In genomic region chr1:74506311-74506710, GRCh38 we compare ENCODE assay signal across 30 cellular contexts. TPM values are rescaled to one million over a fixed set of nuclear protein-coding genes. Genes with fewer than 3 reads are reported as not detected.
DNase-seq lines count a peak whose midpoint lies in the region; ATAC-seq and TF ChIP-seq lines count a peak whose summit lies in the region.
"Had no signal": no experiment of that assay in that cellular context is flagged by ENCODE, and none has a peak within 500 bp of the region (broad histone marks: within the 10 kb centered on the region; RNA-seq: fewer than 3 reads in every experiment).

No MANE protein-coding gene starts in this region.

- no peak for ATAC-seq in omental fat pad (ENCODE audit: low FRiP score)
- ATAC-seq: A549, gastrocnemius medialis, HCT116, left colon had no signal

- no peak overlapping the region for H3K4ac ChIP-seq in mesendoderm (ENCODE audit: low read depth, low read length)

- H2AK5ac ChIP-seq in mesendoderm (ENCODE audit: low read length): no peak overlapping the region

- no peak overlapping the region for H3K23ac ChIP-seq in mesendoderm (ENCODE audit: low read length)

- TF ChIP-seq CTCF in A673 (conservative IDR thresholded peaks at IDR 0.05; ENCODE audit: low read depth, low read length) (no peak), omental fat pad (IDR thresholded peaks at IDR 0.05) (no peak)

- H3K4me1 ChIP-seq in A673 (ENCODE audit: insufficient read depth, low read length, poor library complexity, severe bottlenecking): no peaks in the 10 kb centered on the region
- peaks cover 17% of the 10 kb centered on the region for H3K4me1 ChIP-seq in HUES6 (ENCODE audit: control insufficient read depth, insufficient read depth, low read length)
- no peaks in the 10 kb centered on the region for H3K4me1 ChIP-seq in mesendoderm (ENCODE audit: control insufficient read depth, low read depth, low read length)
- H3K4me1 ChIP-seq: A549, SJCRH30 had no signal

- in situ Hi-C loops in G401 (cut with HindIII; ENCODE audit: low sequenced_read_pairs): no loop called here

- H4K5ac ChIP-seq in mesendoderm (ENCODE audit: low read length): no peak overlapping the region

- no TSS peak for BruUV-seq in A673 (replicated peaks; lab: Mats Ljungman, UMichigan)

- no peaks in the 10 kb centered on the region for H3K79me1 ChIP-seq in mesendoderm (ENCODE audit: low read length)

- no CpG with 5 or more reads among the region's 4 CpGs for WGBS in mesendoderm (ENCODE audit: extremely low coverage, insufficient coverage, low lambda C conversion rate)

- H2BK120ac ChIP-seq in mesendoderm (ENCODE audit: low read depth, low read length): no peak overlapping the region

- no peak overlapping the region for H3K56ac ChIP-seq in mesendoderm (ENCODE audit: low read length)

- no peaks in the 10 kb centered on the region for H3K36me3 ChIP-seq in A673 (ENCODE audit: insufficient read depth, low read length, poor library complexity, severe bottlenecking)
- H3K36me3 ChIP-seq in HUES6 (ENCODE audit: control insufficient read depth, insufficient read depth, low read length): no peaks in the 10 kb centered on the region
- H3K36me3 ChIP-seq in mesendoderm (ENCODE audit: control insufficient read depth, insufficient read depth, low read length): no peaks in the 10 kb centered on the region
- H3K36me3 ChIP-seq: gastrocnemius medialis, SJCRH30 had no signal

- DNase-seq in A673 (ENCODE audit: low spot score): peak; percentile 45
- peak; percentile 75 for DNase-seq in mesendoderm
- no peak for DNase-seq in G401 (ENCODE audit: low spot score)
- no peak for DNase-seq in NCI-H345 treated with DMSO at 0.1 percent for 48 hours (lab: John Stamatoyannopoulos, UW; ENCODE audit: unreplicated experiment)
- DNase-seq in omental fat pad (ENCODE audit: low spot score): no peak
- DNase-seq in pons (ENCODE audit: low spot score): no peak
- DNase-seq: activated CD4-positive, alpha-beta memory T cell treated with anti-CD3 and anti-CD28 coated beads for 36 hours; activated CD4-positive, CD25-positive, alpha-beta regulatory T cell; activated CD8-positive, alpha-beta memory T cell treated with anti-CD3 and anti-CD28 coated beads, Interleukin-2, amount 50 U/mL, for 4 hours; activated naive CD4-positive, alpha-beta T cell treated with anti-CD3 and anti-CD28 coated beads, Interleukin-2, amount 10 ng/mL, durations not matched to agents 7 days and 5 days; amygdala; CD8-positive, alpha-beta memory T cell; DMS79; gastrocnemius medialis; GF-D8; left colon; NCI-H2081 treated with DMSO at 0.1 percent for 48 hours; NCI-H510A; SJCRH30; T-helper 1 cell had no signal

- POLR2A ChIA-PET in A673 (lab: Charles Lee; ENCODE audit: low non-redundant PET): no interaction called here

- no peak overlapping the region for H2BK5ac ChIP-seq in mesendoderm (ENCODE audit: low read length)

- no peaks in the 10 kb centered on the region for H3K79me2 ChIP-seq in mesendoderm (ENCODE audit: control insufficient read depth, insufficient read depth, low read length)
- H3K79me2 ChIP-seq: hepatocyte had no signal

- CTCF ChIA-PET in A673 (lab: Charles Lee): no interaction called here

- no peak overlapping the region for H4K8ac ChIP-seq in mesendoderm (ENCODE audit: low read depth, low read length)

- H3K18ac ChIP-seq in mesendoderm (ENCODE audit: low read length): no peak overlapping the region

- H3K27ac ChIP-seq in A673 (ENCODE audit: low read depth, low read length, poor library complexity, severe bottlenecking) (no peak overlapping the region), HUES6 (ENCODE audit: low read depth, low read length) (0 out of 2 replicates have a peak overlapping the region, but pooled peaks have one; percentile 8), angular gyrus (ENCODE audit: low read depth, low read length) (peak overlapping the region; percentile 27), mesendoderm (ENCODE audit: low read depth, low read length) (no peak overlapping the region)
- H3K27ac ChIP-seq: A549, gastrocnemius medialis, hepatocyte, KMS-11, SJCRH30 had no signal

- H3K4me2 ChIP-seq in mesendoderm (ENCODE audit: low read length): no peak overlapping the region
- H3K4me2 ChIP-seq: A549, hepatocyte, KMS-11 had no signal

- H2BK15ac ChIP-seq in mesendoderm (replicated peaks; ENCODE audit: low read depth): no peak overlapping the region

- no peak overlapping the region for H3K4me3 ChIP-seq in A673 (ENCODE audit: low read depth, low read length, poor library complexity, severe bottlenecking)
- H3K4me3 ChIP-seq in HUES6 (ENCODE audit: low read depth, low read length): no peak overlapping the region
- H3K4me3 ChIP-seq in mesendoderm (ENCODE audit: low read length): no peak overlapping the region
- H3K4me3 ChIP-seq: A549, gastrocnemius medialis, hepatocyte, SJCRH30 had no signal

- intact Hi-C loops in A673 (cut with micrococcal nuclease; ENCODE audit: unreplicated experiment): no loop called here

- no peaks in the 10 kb centered on the region for H3K27me3 ChIP-seq in A673 (replicated peaks; ENCODE audit: insufficient read depth, low read depth, low read length, poor library complexity)
- no peaks in the 10 kb centered on the region for H3K27me3 ChIP-seq in HUES6 (ENCODE audit: control insufficient read depth, insufficient read depth, low read length)
- H3K27me3 ChIP-seq in mesendoderm (ENCODE audit: insufficient read depth, low read length, poor library complexity): no peaks in the 10 kb centered on the region
- H3K27me3 ChIP-seq: gastrocnemius medialis, hepatocyte, SJCRH30 had no signal

- H3K9me3 ChIP-seq in A673 (ENCODE audit: low read depth, low read length, poor library complexity, severe bottlenecking) (no peaks in the 10 kb centered on the region), HUES6 (ENCODE audit: control insufficient read depth, insufficient read depth, low read depth, low read length) (no peaks in the 10 kb centered on the region)
- H3K9me3 ChIP-seq: A549, gastrocnemius medialis had no signal

- H3K9ac ChIP-seq in HUES6 (ENCODE audit: low read length) (no peak overlapping the region), mesendoderm (ENCODE audit: low read length) (no peak overlapping the region)
- H3K9ac ChIP-seq: KMS-11 had no signal

RNA-seq across cellular contexts. Expression of gene LRRC53, which starts 6.1 kb away (rescaled TPM):
- total RNA-seq in A673 (2021) (not detected in 2 replicates), omental fat pad (not detected)
- polyA plus RNA-seq in mesendoderm (2013, experiment 1 of 2): not detected
- not detected for polyA plus RNA-seq in mesendoderm (2013, experiment 2 of 2)
- total RNA-seq in G401 (2014; rRNA removed; shearing (Covaris generic)): 0.03 TPM in 1 of 2 replicates, not detected in the other
- total RNA-seq: activated CD4-positive, alpha-beta memory T cell treated with anti-CD3 and anti-CD28 coated beads for 36 hours; activated T-helper 1 cell treated with anti-CD3 and anti-CD28 coated beads, Interleukin-12 subunit alpha, Interleukin-12 subunit beta, Interleukin-2, Interleukin-4 antibody, amounts not matched to agents 30 ng/mL and 10 ng/mL and 1 ng/mL, durations not matched to agents 14 hours and 24 hours and 36 hours; cardiac septum; CD8-positive, alpha-beta memory T cell; gastrocnemius medialis; hepatocyte; left colon; osteocyte; renal cortical epithelial cell; SJCRH30 had no signal
- polyA plus RNA-seq: A549; CD8-positive, alpha-beta memory T cell; hepatocyte had no signal

Comparison
In these comparisons a context has a peak if more than half of its experiments do, and no peak if none do; other contexts are left out.
1. DNase-seq: peak in A673 (single experiment) and mesendoderm (single experiment); none in G401 (single experiment), NCI-H345 treated with DMSO at 0.1 percent for 48 hours (single experiment), omental fat pad (single experiment) and pons (single experiment).
2. H3K27ac ChIP-seq: peak in HUES6 (single experiment) and angular gyrus (single experiment); none in A673 (single experiment) and mesendoderm (single experiment).